8 cellular contexts compared by ENCODE assay signal in the genomic region with DNA sequence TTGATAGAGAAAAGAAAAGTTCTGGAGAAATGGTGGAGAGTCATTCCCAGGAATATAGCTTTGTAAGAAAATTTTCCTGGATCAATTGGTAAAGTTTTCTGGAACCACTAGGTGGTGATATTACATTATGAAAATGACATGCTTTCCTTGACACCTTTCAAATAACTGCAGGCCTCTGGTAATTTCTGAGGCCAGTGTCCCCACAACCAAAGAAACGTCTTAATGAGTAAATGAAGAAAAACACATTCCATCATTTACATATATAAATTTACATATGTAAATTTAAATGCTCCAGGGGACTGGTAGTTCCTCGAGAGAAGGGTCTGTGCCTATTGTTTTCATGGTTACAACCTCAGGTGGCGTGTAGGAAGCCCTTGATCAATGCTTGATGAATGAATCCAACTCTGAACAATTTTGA. TPM values are rescaled to one million over a fixed set of nuclear protein-coding genes. Genes with fewer than 3 reads are reported as not detected.
A peak's percentile ranks its signal among the peaks of the same experiment; 100 is the strongest.
DNase-seq lines count a peak whose midpoint lies in the region; ATAC-seq, FAIRE-seq and TF ChIP-seq lines count a peak whose summit lies in the region.

No MANE protein-coding gene starts in this region.

- H3K9me3 ChIP-seq in AG04450 (ENCODE audit: control insufficient read depth, insufficient read depth, low read length) (no peaks in the 10 kb centered on the region), hepatocyte (ENCODE audit: low read depth) (no peaks in the 10 kb centered on the region)

- no peak overlapping the region for H3K4me3 Mint-ChIP-seq in stimulated activated effector memory CD8-positive, alpha-beta T cell treated with anti-CD3 and anti-CD28 coated beads, Interleukin-12 subunit alpha, Interleukin-12 subunit beta, amount 100 ng/mL, for 72 hours

- no peak overlapping the region for H2AFZ ChIP-seq in hepatocyte

- intact Hi-C loops in lower leg skin (cut with DNase I; ENCODE audit: low total_unique reads) = loop anchor here (5.0 kb wide), 1 partner anchor 211 kb away; no protein-coding TSS in a partner anchor

- no peaks in the 10 kb centered on the region for H4K20me1 ChIP-seq in hepatocyte (ENCODE audit: insufficient read depth, poor library complexity, severe bottlenecking)

- peak; percentile 21 for ATAC-seq in stimulated activated effector memory CD8-positive, alpha-beta T cell treated with anti-CD3 and anti-CD28 coated beads, Interleukin-12 subunit alpha, Interleukin-12 subunit beta, amount 100 ng/mL, for 72 hours

- H3K36me3 ChIP-seq in hepatocyte (replicated peaks; ENCODE audit: insufficient read depth, low read depth) = no peaks in the 10 kb centered on the region

- H3K79me2 ChIP-seq in hepatocyte = no peaks in the 10 kb centered on the region

- no peaks in the 10 kb centered on the region for H3K36me3 Mint-ChIP-seq in stimulated activated effector memory CD8-positive, alpha-beta T cell treated with anti-CD3 and anti-CD28 coated beads, Interleukin-12 subunit alpha, Interleukin-12 subunit beta, amount 100 ng/mL, for 72 hours

- no peak overlapping the region for H3K27ac ChIP-seq in AG04450 (ENCODE audit: low read depth, low read length)
- no peak overlapping the region for H3K27ac ChIP-seq in hepatocyte

- H3K9me2 ChIP-seq in hepatocyte (replicated peaks; ENCODE audit: insufficient read depth) = no peaks in the 10 kb centered on the region

- H3K4me1 ChIP-seq in hepatocyte (ENCODE audit: insufficient read depth) = no peaks in the 10 kb centered on the region

- H3K4me3 ChIP-seq in AG04450 (ENCODE audit: low read depth, low read length) (no peak overlapping the region), astrocyte of the spinal cord (ENCODE audit: low read depth, low read length) (no peak overlapping the region), hepatocyte (no peak overlapping the region), lower leg skin (ENCODE audit: low read depth, poor library complexity, severe bottlenecking) (no peak overlapping the region)

- DNase-seq in AG04450 (ENCODE audit: low read depth, low spot score) (no peak), NCI-H1694 (lab: John Stamatoyannopoulos, UW) (peak; percentile 24), astrocyte of the spinal cord (ENCODE audit: low read depth, low spot score) (peak; percentile 69), hepatocyte (ENCODE audit: low spot score) (peak; percentile 56), T1000 (lab: John Stamatoyannopoulos, UW) (no peak), lower leg skin (ENCODE audit: low spot score in 2 of 2) (no peak)
- DNase-seq in stimulated activated effector memory CD8-positive, alpha-beta T cell treated with anti-CD3 and anti-CD28 coated beads, Interleukin-12 subunit alpha, Interleukin-12 subunit beta, amount 100 ng/mL, for 72 hours (ENCODE audit: low spot score in 2 of 2) = peak in 1 of 2 donors; percentile 22

- TF ChIP-seq CTCF in AG04450 (IDR thresholded peaks at IDR 0.05; ENCODE audit: low read depth, low read length) (peak; percentile 57), astrocyte of the spinal cord (IDR thresholded peaks at IDR 0.05; ENCODE audit: low read depth, low read length) (peak; percentile 46), hepatocyte (IDR thresholded peaks at IDR 0.05; ENCODE audit: poor library complexity) (peak; percentile 70), lower leg skin (IDR thresholded peaks at IDR 0.05) (no peak)

- no peak for TF ChIP-seq POLR2A in lower leg skin (IDR thresholded peaks at IDR 0.05)

- no peaks in the 10 kb centered on the region for H3K9me3 Mint-ChIP-seq in stimulated activated effector memory CD8-positive, alpha-beta T cell treated with anti-CD3 and anti-CD28 coated beads, Interleukin-12 subunit alpha, Interleukin-12 subunit beta, amount 100 ng/mL, for 72 hours

- in situ Hi-C loops in astrocyte of the spinal cord (cut with HindIII; ENCODE audit: low sequenced_read_pairs) = no loop called here

- H3K27me3 ChIP-seq in AG04450 (ENCODE audit: control insufficient read depth, insufficient read depth, low read length) (no peaks in the 10 kb centered on the region), hepatocyte (no peaks in the 10 kb centered on the region)

- CTCF ChIA-PET in AG04450 (lab: Charles Lee) = interaction anchor here (0.6 to 7.3 kb wide), 33 partner anchors 9 to 220 kb away, joined by 3 to 237 read pairs (median 4); partner anchors contain the start of gene ALAD

- H3K4me1 Mint-ChIP-seq in stimulated activated effector memory CD8-positive, alpha-beta T cell treated with anti-CD3 and anti-CD28 coated beads, Interleukin-12 subunit alpha, Interleukin-12 subunit beta, amount 100 ng/mL, for 72 hours = peaks cover 5% of the 10 kb centered on the region

- peak; percentile 96 for FAIRE-seq in G401.6 (lab: Jason Lieb, UNC)

- 56% methylated on average over 3 of the region's 3 CpGs for WGBS in hepatocyte (ENCODE audit: low lambda C conversion rate, missing lambda C conversion rate)
- 59 to 62% methylated on average over 3 of the region's 3 CpGs for WGBS in lower leg skin, 2 donors

- H3K27ac Mint-ChIP-seq in stimulated activated effector memory CD8-positive, alpha-beta T cell treated with anti-CD3 and anti-CD28 coated beads, Interleukin-12 subunit alpha, Interleukin-12 subunit beta, amount 100 ng/mL, for 72 hours = no peak overlapping the region

- H3K4me2 ChIP-seq in hepatocyte = no peak overlapping the region

- POLR2A ChIA-PET in AG04450 (lab: Yijun Ruan, JAX) = interaction anchor here (0.6 to 0.8 kb wide), 2 partner anchors 132 to 145 kb away, joined by 3 to 4 read pairs; no protein-coding TSS in a partner anchor

RNA-seq across cellular contexts. Expression of gene RGS3, which starts 17.2 kb away (rescaled TPM):
- polyA plus RNA-seq in AG04450 (2011; rRNA removed) (41.0 and 50.1 TPM in 2 replicates), hepatocyte (62.7 and 78.2 TPM in 2 replicates)
- polyA minus RNA-seq in AG04450 (2011; rRNA and poly(A)+ RNA removed) = 32.4 and 42.9 TPM in 2 replicates
- total RNA-seq in hepatocyte (47.0 and 48.0 TPM in 2 replicates), lower leg skin (10 to 100 TPM; 10.5 to 18.2 (median 12.8) TPM)

RNA-seq across cellular contexts. Expression of gene C9orf43, which starts 35.8 kb away (rescaled TPM):
- 0.50 and 0.56 TPM in 2 replicates for polyA plus RNA-seq in AG04450 (2011; rRNA removed)
- polyA minus RNA-seq in AG04450 (2011; rRNA and poly(A)+ RNA removed) = 0.30 and 0.46 TPM in 2 replicates
- 0.36 and 0.53 TPM in 2 replicates for total RNA-seq in hepatocyte
- 0.07 and 0.69 TPM in 2 replicates for polyA plus RNA-seq in hepatocyte
- total RNA-seq in lower leg skin = under 1 TPM; 0.17 to 0.46 (median 0.37) TPM

RNA-seq across cellular contexts. Expression of gene POLE3, which starts 35.9 kb away (rescaled TPM):
- polyA plus RNA-seq in AG04450 (2011; rRNA removed) (36.4 and 45.3 TPM in 2 replicates), hepatocyte (35.1 and 36.8 TPM in 2 replicates)
- polyA minus RNA-seq in AG04450 (2011; rRNA and poly(A)+ RNA removed) = 13.5 and 13.6 TPM in 2 replicates
- total RNA-seq in hepatocyte (32.5 and 35.3 TPM in 2 replicates), lower leg skin (10 to 100 TPM; 20.9 to 39.1 (median 27.1) TPM)

RNA-seq across cellular contexts. Expression of gene ALAD, which starts 45.2 kb away (rescaled TPM):
- polyA plus RNA-seq in AG04450 (2011; rRNA removed) = 11.8 and 15.9 TPM in 2 replicates
- 12.7 and 16.6 TPM in 2 replicates for polyA minus RNA-seq in AG04450 (2011; rRNA and poly(A)+ RNA removed)
- total RNA-seq in hepatocyte = 27.1 and 27.8 TPM in 2 replicates
- 31.5 and 43.8 TPM in 2 replicates for polyA plus RNA-seq in hepatocyte
- total RNA-seq in lower leg skin = 10 to 100 TPM; 26.0 to 60.7 (median 39.9) TPM

Comparison
In these comparisons a context has a peak if more than half of its experiments do, and no peak if none do; other contexts are left out.
1. DNase-seq: peak in NCI-H1694 (single experiment), astrocyte of the spinal cord (single experiment) and hepatocyte (single experiment); none in AG04450 (single experiment), T1000 (single experiment) and lower leg skin (0 of 2).
2. CTCF ChIP-seq: peak in AG04450 (single experiment), astrocyte of the spinal cord (single experiment) and hepatocyte (single experiment); none in lower leg skin (0 of 3).